Comparison of ENCODE assay signal across 12 cellular contexts in genomic region chr11:101863361-101863760, GRCh38. TPM values are rescaled to one million over a fixed set of nuclear protein-coding genes. Genes with fewer than 3 reads are reported as not detected.
DNase-seq lines count a peak whose midpoint lies in the region; ATAC-seq, FAIRE-seq and TF ChIP-seq lines count a peak whose summit lies in the region.
"Had no signal": no experiment of that assay in that cellular context is flagged by ENCODE, and none has a peak within 500 bp of the region (broad histone marks: within the 10 kb centered on the region; RNA-seq: fewer than 3 reads in every experiment).

No MANE protein-coding gene starts in this region.

- no peak for DNase-seq in HepG2 (ENCODE audit: low spot score)
- DNase-seq in right lobe of liver = no peak
- DNase-seq in astrocyte of the hippocampus (ENCODE audit: low read depth, low spot score) = peak; percentile 85
- DNase-seq in glomerular visceral epithelial cell (ENCODE audit: extremely low spot score) = peak; percentile 45
- DNase-seq in GM10248 (ENCODE audit: extremely low spot score) = no peak
- no peak for DNase-seq in cardiac septum (ENCODE audit: low spot score)
- DNase-seq: 8988T; activated naive CD4-positive, alpha-beta T cell treated with anti-CD3 and anti-CD28 coated beads, Interleukin-2, amount 50 U/mL, for 16 hours; NCI-H2171 had no signal

- H3K27me3 ChIP-seq in HepG2 (ENCODE audit: control insufficient read depth in 1 of 2, insufficient read depth in 2 of 2, low read length in 2 of 2) = no peaks in the 10 kb centered on the region
- H3K27me3 ChIP-seq in right lobe of liver = no peaks in the 10 kb centered on the region

- H3K4me2 ChIP-seq in HepG2 (ENCODE audit: low read depth, low read length) = peak overlapping the region; percentile 25

- CTCF ChIA-PET in HepG2 (lab: Yijun Ruan, JAX; ENCODE audit: low intra/inter-chr PET ratio, low total read pairs) (interaction anchor here (3.7 to 3.9 kb wide), 2 partner anchors 16 to 144 kb away, joined by 42 to 54 read pairs; no protein-coding TSS in a partner anchor), GM10248 (lab: Yijun Ruan, JAX) (interaction anchor here (1.1 to 1.5 kb wide), 4 partner anchors 12 to 145 kb away, joined by 3 to 5 read pairs (median 4); no protein-coding TSS in a partner anchor)

- peaks cover 9% of the 10 kb centered on the region for H3K9me3 ChIP-seq in HepG2 (ENCODE audit: low read length)
- no peaks in the 10 kb centered on the region for H3K9me3 ChIP-seq in right lobe of liver

- no peak for ATAC-seq in HepG2
- no peak for ATAC-seq in right lobe of liver
- no peak for ATAC-seq in HG03139 (IDR thresholded peaks at IDR 0.05; ENCODE audit: unreplicated experiment)
- ATAC-seq in GM19395 (IDR thresholded peaks at IDR 0.05; ENCODE audit: unreplicated experiment) = no peak

- H3K4me3 ChIP-seq in HepG2 (replicated peaks in 1 of 3; ENCODE audit: insufficient read depth in 1 of 3, low read depth in 2 of 3, low read length in 3 of 3) = no peak overlapping the region
- H3K4me3 ChIP-seq in right lobe of liver = no peak overlapping the region

- H3K36me3 ChIP-seq in HepG2 (replicated peaks in 1 of 2; ENCODE audit: control insufficient read depth in 1 of 2, insufficient read depth in 2 of 2, low read length in 2 of 2) = no peaks in the 10 kb centered on the region
- no peaks in the 10 kb centered on the region for H3K36me3 ChIP-seq in right lobe of liver

- TF ChIP-seq POLR2A in HepG2 (IDR thresholded peaks at IDR 0.05; ENCODE audit: insufficient read depth in 1 of 2, low read depth in 2 of 2, low read length in 2 of 2) = no peak
- no peak for TF ChIP-seq POLR2A in right lobe of liver (IDR thresholded peaks at IDR 0.05)

- POLR2A ChIA-PET in HepG2 (lab: Yijun Ruan, JAX) = interaction anchor here (1.7 kb wide), 1 partner anchor 51 kb away, joined by 4 read pairs; the partner anchor contains the start of gene CEP126
- POLR2A ChIA-PET in GM10248 (lab: Yijun Ruan, JAX) = no interaction called here

- intact Hi-C loops in HepG2 (cut with micrococcal nuclease; ENCODE audit: unreplicated experiment) = loop anchor here (5.0 to 10.0 kb wide), 2 partner anchors 251 to 329 kb away; partner anchors contain the start of gene YAP1
- intact Hi-C loops in right lobe of liver (cut with DNase I) = loop anchor here (5.0 to 10.0 kb wide), 2 partner anchors 141 to 144 kb away; no protein-coding TSS in a partner anchor
- intact Hi-C loops in cardiac septum (cut with DNase I) = loop anchor here (2.0 kb wide), 1 partner anchor 143 kb away; no protein-coding TSS in a partner anchor

- TF ChIP-seq RAD21 in HepG2 (CRISPR knock-in tag; IDR thresholded peaks at IDR 0.05) = no peak

- no peak overlapping the region for H2AFZ ChIP-seq in HepG2 (ENCODE audit: low read length)

- H3K27ac ChIP-seq in HepG2 (ENCODE audit: extremely low read length, insufficient read depth, low read length) = peak overlapping the region; percentile 3
- H3K27ac ChIP-seq in right lobe of liver = no peak overlapping the region

- no peaks in the 10 kb centered on the region for H3K79me2 ChIP-seq in HepG2 (ENCODE audit: insufficient read depth, low read length)

- H4K20me1 ChIP-seq in HepG2 (ENCODE audit: insufficient read depth, low read length) = no peaks in the 10 kb centered on the region

- BruUV-seq in HepG2 (replicated peaks; lab: Mats Ljungman, UMichigan) = no TSS peak

- no peak for TF ChIP-seq EP300 in HepG2 (IDR thresholded peaks at IDR 0.05; ENCODE audit: low read depth in 2 of 2, low read length in 2 of 2)
- no peak for TF ChIP-seq EP300 in HepG2 (CRISPR knock-in tag; IDR thresholded peaks at IDR 0.05; ENCODE audit: borderline replicate concordance)

- H3K4me1 ChIP-seq in HepG2 (ENCODE audit: insufficient read depth, low read length) (peaks cover 69% of the 10 kb centered on the region), right lobe of liver (peaks cover 0 to 21% (median 10%) of the 10 kb centered on the region in 4 donors)

- FAIRE-seq in HepG2 (lab: Jason Lieb, UNC) = no peak

- in situ Hi-C loops in HepG2 (cut with HindIII; ENCODE audit: extremely low pct_ligation_motif_present, low pct_unique_long_range_greater_than_20kb) = loop anchor here (10.0 kb wide), 1 partner anchor 51 kb away; the partner anchor contains the start of genes ANGPTL5 and CEP126

- no peak overlapping the region for H3K9ac ChIP-seq in HepG2 (ENCODE audit: insufficient read depth, low read depth, low read length)

- TF ChIP-seq CTCF in HepG2 (CRISPR knock-in tag; IDR thresholded peaks at IDR 0.05) = no peak
- no peak for TF ChIP-seq CTCF in right lobe of liver (IDR thresholded peaks at IDR 0.05)
- no peak for TF ChIP-seq CTCF in GM10248 (IDR thresholded peaks at IDR 0.05; ENCODE audit: control extremely low read depth, extremely low read depth, low read depth, missing control alignments)

TF ChIP-seq in HepG2, 621 proteins besides CTCF, POLR2A, EP300 and RAD21 (continues in another document):
- TF ChIP-seq ZNF562 (CRISPR knock-in tag; IDR thresholded peaks at IDR 0.05; ENCODE audit: borderline replicate concordance) (no peak), SOX6 (IDR thresholded peaks at IDR 0.05) (no peak), SOX6 (CRISPR knock-in tag; IDR thresholded peaks at IDR 0.05) (no peak), ZSCAN9 (CRISPR knock-in tag; IDR thresholded peaks at IDR 0.05; ENCODE audit: borderline replicate concordance) (no peak), NCOA5 (CRISPR knock-in tag; IDR thresholded peaks at IDR 0.05) (no peak), ZNF124 (CRISPR knock-in tag; IDR thresholded peaks at IDR 0.05) (no peak)

RNA-seq across cellular contexts. Expression of gene CEP126, which starts 51.4 kb away (rescaled TPM):
- 1.4 and 1.8 TPM in 2 replicates for total RNA-seq in HepG2 (2016; rRNA removed; fragmentation: Illumina TruSeq; extraction: Trizol)
- total RNA-seq in HepG2 (2016; cell fraction: cytosol; rRNA removed; fragmentation: Illumina TruSeq; extraction: Trizol; ENCODE audit: low read depth) = 0.26 and 0.30 TPM in 2 replicates
- total RNA-seq in HepG2 (2016; cell fraction: insoluble cytoplasmic fraction; rRNA removed; fragmentation: Illumina TruSeq; extraction: Trizol) = 0.80 and 1.8 TPM in 2 replicates
- 0.83 TPM in 2 replicates for total RNA-seq in HepG2 (2016; cell fraction: membrane; rRNA removed; fragmentation: Illumina TruSeq; extraction: Trizol)
- 1.6 and 1.7 TPM in 2 replicates for total RNA-seq in HepG2 (2016; cell fraction: nucleus; rRNA removed; fragmentation: Illumina TruSeq; extraction: Trizol)
- 1.7 and 1.8 TPM in 2 replicates for polyA plus RNA-seq in HepG2 (2011; rRNA removed)
- 0.20 and 0.56 TPM in 2 replicates for polyA plus RNA-seq in HepG2 (2011; cell fraction: cytosol; rRNA removed)
- 1.4 and 2.3 TPM in 2 replicates for polyA plus RNA-seq in HepG2 (2011; cell fraction: nucleus; rRNA removed)
- 1.9 and 3.1 TPM in 2 replicates for polyA plus RNA-seq in HepG2 (2012)
- polyA plus RNA-seq in HepG2 (2016; cell fraction: cytosol; fragmentation: Illumina TruSeq; extraction: Trizol; ENCODE audit: low read depth) = 0.23 and 0.31 TPM in 2 replicates
- polyA plus RNA-seq in HepG2 (2016; cell fraction: insoluble cytoplasmic fraction; fragmentation: Illumina TruSeq; extraction: Trizol; ENCODE audit: low read depth) = 1.5 and 1.8 TPM in 2 replicates
- 0.48 and 0.83 TPM in 2 replicates for polyA plus RNA-seq in HepG2 (2016; cell fraction: membrane; fragmentation: Illumina TruSeq; extraction: Trizol; ENCODE audit: low read depth)
- polyA plus RNA-seq in HepG2 (2016; cell fraction: nucleus; fragmentation: Illumina TruSeq; extraction: Trizol; ENCODE audit: insufficient read depth, low read depth) = 5.0 and 5.9 TPM in 2 replicates
- polyA minus RNA-seq in HepG2 (2011; rRNA and poly(A)+ RNA removed; ENCODE audit: low replicate concordance) = 0.62 and 1.1 TPM in 2 replicates
- polyA minus RNA-seq in HepG2 (2011; cell fraction: cytosol; rRNA and poly(A)+ RNA removed) = 0.30 and 0.44 TPM in 2 replicates
- polyA minus RNA-seq in HepG2 (2011; cell fraction: nucleus; rRNA and poly(A)+ RNA removed) = 3.6 and 4.2 TPM in 2 replicates
- total RNA-seq in right lobe of liver = under 1 TPM; 0.04 to 0.49 (median 0.12) TPM
- 1.5 TPM for total RNA-seq in cardiac septum

RNA-seq across cellular contexts. Expression of gene ANGPTL5, which starts 53.0 kb away (rescaled TPM):
- total RNA-seq in HepG2 (2016; rRNA removed; fragmentation: Illumina TruSeq; extraction: Trizol) (not detected in 2 replicates), right lobe of liver (not detected), cardiac septum (1.9 TPM)
- total RNA-seq in HepG2 (2016; cell fraction: cytosol; rRNA removed; fragmentation: Illumina TruSeq; extraction: Trizol; ENCODE audit: low read depth) = not detected in 2 replicates
- not detected in 2 replicates for total RNA-seq in HepG2 (2016; cell fraction: insoluble cytoplasmic fraction; rRNA removed; fragmentation: Illumina TruSeq; extraction: Trizol)
- total RNA-seq in HepG2 (2016; cell fraction: membrane; rRNA removed; fragmentation: Illumina TruSeq; extraction: Trizol) = not detected in 2 replicates
- not detected in 2 replicates for total RNA-seq in HepG2 (2016; cell fraction: nucleus; rRNA removed; fragmentation: Illumina TruSeq; extraction: Trizol)
- not detected in 2 replicates for polyA plus RNA-seq in HepG2 (2011; rRNA removed)
- not detected in 2 replicates for polyA plus RNA-seq in HepG2 (2011; cell fraction: cytosol; rRNA removed)
- not detected in 2 replicates for polyA plus RNA-seq in HepG2 (2011; cell fraction: nucleus; rRNA removed)
- not detected in 2 replicates for polyA plus RNA-seq in HepG2 (2012)
- not detected in 2 replicates for polyA plus RNA-seq in HepG2 (2016; cell fraction: cytosol; fragmentation: Illumina TruSeq; extraction: Trizol; ENCODE audit: low read depth)
- polyA plus RNA-seq in HepG2 (2016; cell fraction: insoluble cytoplasmic fraction; fragmentation: Illumina TruSeq; extraction: Trizol; ENCODE audit: low read depth) = not detected in 2 replicates
- not detected in 2 replicates for polyA plus RNA-seq in HepG2 (2016; cell fraction: membrane; fragmentation: Illumina TruSeq; extraction: Trizol; ENCODE audit: low read depth)
- polyA plus RNA-seq in HepG2 (2016; cell fraction: nucleus; fragmentation: Illumina TruSeq; extraction: Trizol; ENCODE audit: insufficient read depth, low read depth) = not detected in 2 replicates
- polyA minus RNA-seq in HepG2 (2011; rRNA and poly(A)+ RNA removed; ENCODE audit: low replicate concordance) = not detected in 2 replicates
- not detected in 2 replicates for polyA minus RNA-seq in HepG2 (2011; cell fraction: cytosol; rRNA and poly(A)+ RNA removed)
- polyA minus RNA-seq in HepG2 (2011; cell fraction: nucleus; rRNA and poly(A)+ RNA removed) = not detected in 2 replicates
- total RNA-seq: activated CD8-positive, alpha-beta memory T cell treated with anti-CD3 and anti-CD28 coated beads for 36 hours had no signal

Comparison
In these comparisons a context has a peak if more than half of its experiments do, and no peak if none do; other contexts are left out.
1. DNase-seq: peak in astrocyte of the hippocampus (single experiment) and glomerular visceral epithelial cell (single experiment); none in HepG2 (single experiment), right lobe of liver (0 of 3), GM10248 (single experiment) and cardiac septum (single experiment).